In genomic region chr5:57695179-57695578, GRCh38 we compare ENCODE assay signal across 1 cellular context.
TF ChIP-seq lines count a peak whose summit lies in the region.

No MANE protein-coding gene starts in this region.

TF ChIP-seq in HepG2, 621 proteins besides CTCF, POLR2A, EP300 and RAD21 (continued from another document and continues in another):
- TF ChIP-seq ZNF407 (CRISPR knock-in tag; IDR thresholded peaks at IDR 0.05; ENCODE audit: not compliant biosample characterization), result no peak
- no peak for TF ChIP-seq SP140L (CRISPR knock-in tag; IDR thresholded peaks at IDR 0.05; ENCODE audit: borderline replicate concordance)
- no peak for TF ChIP-seq ZNF788 (CRISPR knock-in tag; IDR thresholded peaks at IDR 0.05; ENCODE audit: borderline replicate concordance)
- peak; percentile 50 for TF ChIP-seq ZGPAT (CRISPR knock-in tag; IDR thresholded peaks at IDR 0.05)
- no peak for TF ChIP-seq ELF1 (CRISPR knock-in tag; IDR thresholded peaks at IDR 0.05)
- TF ChIP-seq EED (CRISPR knock-in tag; IDR thresholded peaks at IDR 0.05), result no peak
- TF ChIP-seq JUNB (CRISPR knock-in tag; IDR thresholded peaks at IDR 0.05; ENCODE audit: borderline replicate concordance), result peak; percentile 51; the same call in 1 of the 2 replicates
- no peak for TF ChIP-seq NFE2L1 (CRISPR knock-in tag; IDR thresholded peaks at IDR 0.05; ENCODE audit: borderline replicate concordance)
- TF ChIP-seq CC2D1A (CRISPR knock-in tag; IDR thresholded peaks at IDR 0.05), result no peak
- TF ChIP-seq ZSCAN31 (CRISPR knock-in tag; IDR thresholded peaks at IDR 0.05; ENCODE audit: low read depth), result no peak
- TF ChIP-seq MEF2D (CRISPR knock-in tag; IDR thresholded peaks at IDR 0.05), result no peak
- TF ChIP-seq HOXD1 (CRISPR knock-in tag; IDR thresholded peaks at IDR 0.05), result no peak
- TF ChIP-seq, protein P1, sequence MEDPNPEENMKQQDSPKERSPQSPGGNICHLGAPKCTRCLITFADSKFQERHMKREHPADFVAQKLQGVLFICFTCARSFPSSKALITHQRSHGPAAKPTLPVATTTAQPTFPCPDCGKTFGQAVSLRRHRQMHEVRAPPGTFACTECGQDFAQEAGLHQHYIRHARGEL (CRISPR knock-in tag; IDR thresholded peaks at IDR 0.05), result no peak
- TF ChIP-seq ZNF326 (CRISPR knock-in tag; IDR thresholded peaks at IDR 0.05; ENCODE audit: borderline replicate concordance), result no peak
- no peak for TF ChIP-seq TOE1 (CRISPR knock-in tag; IDR thresholded peaks at IDR 0.05)
- TF ChIP-seq ARID2 (CRISPR knock-in tag; IDR thresholded peaks at IDR 0.05; ENCODE audit: borderline replicate concordance), result no peak
- TF ChIP-seq YY1 (IDR thresholded peaks at IDR 0.05; ENCODE audit: insufficient read depth, insufficient replicate concordance, low read depth, low read length), result no peak
- TF ChIP-seq, protein P2, sequence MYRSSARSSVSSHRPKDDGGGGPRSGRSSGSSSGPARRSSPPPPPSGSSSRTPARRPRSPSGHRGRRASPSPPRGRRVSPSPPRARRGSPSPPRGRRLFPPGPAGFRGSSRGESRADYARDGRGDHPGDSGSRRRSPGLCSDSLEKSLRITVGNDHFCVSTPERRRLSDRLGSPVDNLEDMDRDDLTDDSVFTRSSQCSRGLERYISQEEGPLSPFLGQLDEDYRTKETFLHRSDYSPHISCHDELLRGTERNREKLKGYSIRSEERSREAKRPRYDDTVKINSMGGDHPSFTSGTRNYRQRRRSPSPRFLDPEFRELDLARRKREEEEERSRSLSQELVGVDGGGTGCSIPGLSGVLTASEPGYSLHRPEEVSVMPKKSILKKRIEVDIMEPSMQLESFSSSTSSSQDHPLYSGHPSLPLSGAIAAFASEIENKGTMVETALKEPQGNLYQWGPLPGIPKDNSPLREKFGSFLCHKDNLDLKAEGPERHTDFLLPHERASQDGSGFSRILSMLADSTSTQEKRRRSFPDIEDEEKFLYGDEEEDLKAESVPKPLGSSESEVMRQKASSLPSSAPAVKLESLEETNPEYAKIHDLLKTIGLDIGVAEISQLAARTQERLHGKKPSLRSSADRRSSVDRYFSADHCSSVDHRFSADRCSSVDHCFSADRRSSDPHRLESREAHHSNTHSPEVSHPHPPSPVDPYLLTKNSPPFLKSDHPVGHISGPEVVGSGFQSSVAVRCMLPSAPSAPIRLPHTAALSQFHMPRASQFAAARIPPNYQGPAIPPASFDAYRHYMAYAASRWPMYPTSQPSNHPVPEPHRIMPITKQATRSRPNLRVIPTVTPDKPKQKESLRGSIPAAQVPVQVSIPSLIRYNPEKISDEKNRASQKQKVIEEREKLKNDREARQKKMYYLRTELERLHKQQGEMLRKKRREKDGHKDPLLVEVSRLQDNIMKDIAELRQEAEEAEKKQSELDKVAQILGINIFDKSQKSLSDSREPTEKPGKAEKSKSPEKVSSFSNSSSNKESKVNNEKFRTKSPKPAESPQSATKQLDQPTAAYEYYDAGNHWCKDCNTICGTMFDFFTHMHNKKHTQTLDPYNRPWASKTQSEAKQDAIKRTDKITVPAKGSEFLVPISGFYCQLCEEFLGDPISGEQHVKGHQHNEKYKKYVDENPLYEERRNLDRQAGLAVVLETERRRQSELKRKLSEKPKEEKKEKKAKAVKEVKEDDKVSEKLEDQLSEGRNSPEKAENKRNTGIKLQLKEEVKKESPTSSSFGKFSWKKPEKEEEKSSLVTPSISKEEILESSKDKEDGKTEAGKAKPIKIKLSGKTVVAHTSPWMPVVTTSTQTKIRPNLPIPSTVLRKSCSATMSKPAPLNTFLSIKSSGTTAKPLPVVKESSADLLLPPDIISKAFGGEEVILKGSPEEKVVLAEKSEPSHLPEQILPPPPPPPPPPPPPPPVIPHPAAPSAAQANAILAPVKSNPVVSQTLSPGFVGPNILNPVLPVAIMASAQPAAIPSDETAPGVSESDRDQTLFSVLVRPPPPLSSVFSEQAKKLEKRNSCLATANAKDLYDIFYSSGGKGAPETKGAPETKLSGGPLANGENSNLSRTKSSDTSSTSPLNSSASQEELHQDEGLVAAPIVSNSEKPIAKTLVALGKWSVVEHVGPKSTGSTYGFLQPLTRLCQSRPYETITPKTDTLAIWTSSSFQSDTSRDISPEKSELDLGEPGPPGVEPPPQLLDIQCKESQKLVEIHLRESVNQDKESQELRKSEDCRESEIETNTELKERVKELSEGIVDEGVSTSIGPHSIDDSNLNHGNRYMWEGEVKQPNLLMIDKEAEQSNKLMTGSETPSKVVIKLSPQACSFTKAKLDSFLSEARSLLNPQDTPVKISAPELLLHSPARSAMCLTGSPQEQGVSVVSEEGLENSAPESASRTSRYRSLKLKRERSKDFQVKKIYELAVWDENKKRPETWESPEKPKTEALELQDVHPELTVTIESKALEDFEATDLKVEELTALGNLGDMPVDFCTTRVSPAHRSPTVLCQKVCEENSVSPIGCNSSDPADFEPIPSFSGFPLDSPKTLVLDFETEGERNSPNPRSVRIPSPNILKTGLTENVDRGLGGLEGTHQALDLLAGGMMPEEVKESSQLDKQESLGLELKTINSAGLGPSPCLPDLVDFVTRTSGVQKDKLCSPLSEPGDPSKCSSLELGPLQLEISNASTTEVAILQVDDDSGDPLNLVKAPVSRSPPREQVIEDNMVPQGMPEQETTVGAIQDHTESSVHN (CRISPR knock-in tag; IDR thresholded peaks at IDR 0.05), result no peak
- TF ChIP-seq SOX13 (IDR thresholded peaks at IDR 0.05), result no peak
- peak in 1 of 2 experiments; percentile 82; a peak in 2 of 4 replicates for TF ChIP-seq SOX13 (CRISPR knock-in tag; conservative IDR thresholded peaks at IDR 0.05 in 1 of 2, IDR thresholded peaks at IDR 0.05 in 1 of 2)
- peak; percentile 83; the same call in 1 of the 2 replicates for TF ChIP-seq FOXO1 (CRISPR knock-in tag; IDR thresholded peaks at IDR 0.05)
- TF ChIP-seq ERF (CRISPR knock-in tag; IDR thresholded peaks at IDR 0.05), result 0 out of 2 replicates have a peak, but pooled peaks have one; percentile 17
- TF ChIP-seq KDM5B (CRISPR knock-in tag; IDR thresholded peaks at IDR 0.05; ENCODE audit: borderline replicate concordance), result no peak
- no peak for TF ChIP-seq MLLT10 (CRISPR knock-in tag; IDR thresholded peaks at IDR 0.05)
- no peak for TF ChIP-seq ZNF747 (CRISPR knock-in tag; IDR thresholded peaks at IDR 0.05; ENCODE audit: borderline replicate concordance)
- no peak for TF ChIP-seq SP4 (CRISPR knock-in tag; IDR thresholded peaks at IDR 0.05)
- TF ChIP-seq ZNF674 (CRISPR knock-in tag; IDR thresholded peaks at IDR 0.05; ENCODE audit: low read depth), result no peak
- no peak for TF ChIP-seq MBNL3 (CRISPR knock-in tag; conservative IDR thresholded peaks at IDR 0.05)
- no peak for TF ChIP-seq HDAC6 (IDR thresholded peaks at IDR 0.05; ENCODE audit: low read depth, low read length)
- TF ChIP-seq GRHL1 (CRISPR knock-in tag; conservative IDR thresholded peaks at IDR 0.05), result no peak
- no peak for TF ChIP-seq THAP7 (CRISPR knock-in tag; IDR thresholded peaks at IDR 0.05)
- 0 out of 2 replicates have a peak, but pooled peaks have one; percentile 44 for TF ChIP-seq ELF3 (CRISPR knock-in tag; IDR thresholded peaks at IDR 0.05)
- no peak for TF ChIP-seq SOX6 (IDR thresholded peaks at IDR 0.05)
- TF ChIP-seq SOX6 (CRISPR knock-in tag; IDR thresholded peaks at IDR 0.05), result peak; percentile 79
- TF ChIP-seq TEAD2 (CRISPR knock-in tag; IDR thresholded peaks at IDR 0.05), result no peak
- TF ChIP-seq ZNF331 (CRISPR knock-in tag; IDR thresholded peaks at IDR 0.05), result peak; percentile 58; the same call in 1 of the 2 replicates
- TF ChIP-seq ATRX (CRISPR knock-in tag; IDR thresholded peaks at IDR 0.05; ENCODE audit: borderline replicate concordance), result no peak
- no peak for TF ChIP-seq MBD4 (IDR thresholded peaks at IDR 0.05; ENCODE audit: borderline replicate concordance, low read length)
- TF ChIP-seq, protein P3, sequence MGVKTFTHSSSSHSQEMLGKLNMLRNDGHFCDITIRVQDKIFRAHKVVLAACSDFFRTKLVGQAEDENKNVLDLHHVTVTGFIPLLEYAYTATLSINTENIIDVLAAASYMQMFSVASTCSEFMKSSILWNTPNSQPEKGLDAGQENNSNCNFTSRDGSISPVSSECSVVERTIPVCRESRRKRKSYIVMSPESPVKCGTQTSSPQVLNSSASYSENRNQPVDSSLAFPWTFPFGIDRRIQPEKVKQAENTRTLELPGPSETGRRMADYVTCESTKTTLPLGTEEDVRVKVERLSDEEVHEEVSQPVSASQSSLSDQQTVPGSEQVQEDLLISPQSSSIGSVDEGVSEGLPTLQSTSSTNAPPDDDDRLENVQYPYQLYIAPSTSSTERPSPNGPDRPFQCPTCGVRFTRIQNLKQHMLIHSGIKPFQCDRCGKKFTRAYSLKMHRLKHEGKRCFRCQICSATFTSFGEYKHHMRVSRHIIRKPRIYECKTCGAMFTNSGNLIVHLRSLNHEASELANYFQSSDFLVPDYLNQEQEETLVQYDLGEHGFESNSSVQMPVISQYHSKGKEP (CRISPR knock-in tag; IDR thresholded peaks at IDR 0.05), result no peak
- TF ChIP-seq RFXANK (CRISPR knock-in tag; IDR thresholded peaks at IDR 0.05), result no peak
- no peak for TF ChIP-seq ZNF317 (CRISPR knock-in tag; IDR thresholded peaks at IDR 0.05)
